ENCODE assay signal across 1 cellular context in genomic region chr11:45110562-45110961, GRCh38.
TF ChIP-seq lines count a peak whose summit lies in the region.

No MANE protein-coding gene starts in this region.

TF ChIP-seq in H1, 55 proteins besides CTCF, POLR2A, EP300 and RAD21:
- TF ChIP-seq HDAC2 (IDR thresholded peaks at IDR 0.05; ENCODE audit: borderline replicate concordance in 1 of 2, low read depth in 2 of 2, low read length in 2 of 2) (no peak), NANOG (IDR thresholded peaks at IDR 0.05; ENCODE audit: insufficient read depth, low read depth, low read length, poor library complexity, severe bottlenecking) (no peak), CBX8 (IDR thresholded peaks at IDR 0.05; ENCODE audit: borderline replicate concordance, low read depth, low read length) (no peak), RFX5 (IDR thresholded peaks at IDR 0.05; ENCODE audit: borderline replicate concordance, low read depth, low read length) (no peak), ATF3 (IDR thresholded peaks at IDR 0.05; ENCODE audit: insufficient read depth, low read depth, low read length) (no peak), SAP30 (IDR thresholded peaks at IDR 0.05; ENCODE audit: insufficient read depth, insufficient replicate concordance, low read length) (no peak), SP4 (IDR thresholded peaks at IDR 0.05; ENCODE audit: low read length) (no peak), RNF2 (IDR thresholded peaks at IDR 0.05; ENCODE audit: borderline replicate concordance, low read depth, low read length, missing control alignments, poor library complexity, severe bottlenecking) (no peak), SIN3A (conservative IDR thresholded peaks at IDR 0.05 in 1 of 2, IDR thresholded peaks at IDR 0.05 in 1 of 2; ENCODE audit: low read depth in 1 of 2, low read length in 2 of 2) (no peak), ATF2 (IDR thresholded peaks at IDR 0.05; ENCODE audit: low read length) (no peak), CHD7 (IDR thresholded peaks at IDR 0.05; ENCODE audit: insufficient replicate concordance, low read length) (no peak), SUZ12 (IDR thresholded peaks at IDR 0.05; ENCODE audit: low read length) (no peak), SP1 (IDR thresholded peaks at IDR 0.05; ENCODE audit: low read depth, low read length) (no peak), KDM5A (IDR thresholded peaks at IDR 0.05; ENCODE audit: low read length) (no peak), RBBP5 (IDR thresholded peaks at IDR 0.05; ENCODE audit: borderline replicate concordance, low read depth, low read length) (no peak), SIX5 (IDR thresholded peaks at IDR 0.05; ENCODE audit: low read depth, low read length) (no peak)
